In the genomic region with DNA sequence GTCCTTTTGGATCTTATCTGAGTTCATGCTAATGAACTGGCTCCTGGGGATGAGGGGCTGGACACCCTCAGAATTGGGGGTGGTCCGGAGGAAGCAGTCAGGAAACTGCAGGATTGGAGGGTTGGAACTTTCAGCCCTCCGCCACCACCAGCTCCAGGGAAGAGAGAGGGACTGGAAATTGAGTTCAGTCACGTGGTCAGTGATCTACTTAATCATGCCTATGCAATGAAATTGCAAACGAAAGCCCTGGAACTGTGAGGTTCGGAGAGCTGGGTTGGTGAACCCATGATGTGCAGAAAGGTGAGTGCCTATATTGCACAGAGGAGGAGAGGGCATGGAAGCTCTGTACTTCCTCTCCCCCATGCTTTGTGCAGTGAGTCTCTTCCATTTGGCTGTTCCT, we compare ENCODE assay signal across 22 cellular contexts.
"Had no signal": no experiment of that assay in that cellular context is flagged by ENCODE, and none has a peak within 500 bp of the region (broad histone marks: within the 10 kb centered on the region; RNA-seq: fewer than 3 reads in every experiment).

No MANE protein-coding gene starts in this region.

- H3K4me2 ChIP-seq: SK-N-SH had no signal

- H3K9me3 ChIP-seq: Peyer's patch had no signal

- H3K27ac ChIP-seq: Peyer's patch, RWPE1, SJCRH30 had no signal

- H3K9ac ChIP-seq: SK-N-SH had no signal

- ATAC-seq: activated CD8-positive, alpha-beta memory T cell treated with anti-CD3 and anti-CD28 coated beads, Interleukin-2, amount 10 ng/mL, durations not matched to agents 7 days and 5 days; activated T-cell treated with anti-CD3 and anti-CD28 coated beads, Interleukin-2, amount 50 U/mL, for 4 hours had no signal

- FAIRE-seq: astrocyte had no signal

- H3K4me3 ChIP-seq: Peyer's patch, SJCRH30 had no signal

- DNase-seq: activated CD4-positive, alpha-beta T cell treated with anti-CD3 and anti-CD28 coated beads, Interleukin-2, amount 10 ng/mL, durations not matched to agents 24 days and 14 days; activated CD4-positive, alpha-beta T cell treated with anti-CD3 and anti-CD28 coated beads, Interleukin-2, amount 50 U/mL, for 48 hours; activated CD4-positive, CD25-positive, alpha-beta regulatory T cell treated with anti-CD3 and anti-CD28 coated beads, Interleukin-2, amount 50 U/mL, for 72 hours; activated CD8-positive, alpha-beta memory T cell treated with anti-CD3 and anti-CD28 coated beads, Interleukin-2, amount 10 ng/mL, durations not matched to agents 7 days and 5 days; activated gamma-delta T cell; activated naive CD4-positive, alpha-beta T cell treated with anti-CD3 and anti-CD28 coated beads for 36 hours; activated T-cell treated with anti-CD3 and anti-CD28 coated beads, Interleukin-2, amount 50 U/mL, for 4 hours; amygdala; Kasumi-1; NCI-H1048; NCI-H146; NCI-H187 treated with DMSO at 0.1 percent for 48 hours; NCI-H2081 treated with DMSO at 0.1 percent for 48 hours; NCI-H446; NCI-H524; Peyer's patch; Right ventricle myocardium superior; SJCRH30; SK-N-SH; T-helper 1 cell had no signal

- H3K36me3 ChIP-seq: Peyer's patch, SJCRH30 had no signal

- H3K27me3 ChIP-seq: Peyer's patch, SJCRH30 had no signal
